Comparison of ENCODE assay signal across 21 cellular contexts in the genomic region with DNA sequence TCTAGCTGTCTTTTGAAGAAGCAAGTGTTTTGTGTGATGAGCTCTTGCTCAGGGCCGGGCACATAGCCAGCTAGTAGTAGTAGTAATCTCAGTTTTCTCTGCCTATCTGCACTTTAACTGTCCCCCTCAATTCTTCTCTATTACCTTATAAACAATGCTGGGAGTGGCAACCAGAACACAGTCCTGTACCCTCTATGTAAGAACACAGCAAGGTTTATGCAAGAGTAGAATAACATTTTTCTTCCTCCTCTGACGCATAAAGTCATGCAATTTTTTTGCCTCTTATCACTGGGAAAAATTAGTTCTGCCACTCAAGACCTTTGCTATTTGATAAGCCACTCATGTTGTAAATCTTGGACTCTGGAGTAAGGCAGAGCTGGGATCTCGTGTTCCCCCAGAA.
DNase-seq lines count a peak whose midpoint lies in the region; ATAC-seq and TF ChIP-seq lines count a peak whose summit lies in the region.
"Had no signal": no experiment of that assay in that cellular context is flagged by ENCODE, and none has a peak within 500 bp of the region (broad histone marks: within the 10 kb centered on the region; RNA-seq: fewer than 3 reads in every experiment).

No MANE protein-coding gene starts in this region.

- H3K9me2 ChIP-seq in hepatocyte (replicated peaks; ENCODE audit: insufficient read depth) = no peaks in the 10 kb centered on the region

- H4K20me1 ChIP-seq in hepatocyte (ENCODE audit: insufficient read depth, poor library complexity, severe bottlenecking) = no peaks in the 10 kb centered on the region
- H4K20me1 ChIP-seq: BLaER1 treated with 17β-estradiol and CSF1 and Interleukin-3, amounts not matched to agents 10 nM and 100 nM had no signal

- ATAC-seq in lower lobe of right lung (peak; percentile 51 to 73), HG03460 (IDR thresholded peaks at IDR 0.05; ENCODE audit: unreplicated experiment) (no peak), left ventricle myocardium superior (no peak)
- ATAC-seq: A549, GM12878 had no signal

- peaks cover 10% of the 10 kb centered on the region for H3K4me1 ChIP-seq in hepatocyte (ENCODE audit: insufficient read depth)
- H3K4me1 ChIP-seq in lower lobe of right lung = no peaks in the 10 kb centered on the region
- H3K4me1 ChIP-seq: A549; BLaER1 treated with 17β-estradiol and CSF1 and Interleukin-3, amounts not matched to agents 10 nM and 100 nM had no signal

- H3K27me3 ChIP-seq in hepatocyte (no peaks in the 10 kb centered on the region), lower lobe of right lung (ENCODE audit: low read depth) (no peaks in the 10 kb centered on the region)
- H3K27me3 ChIP-seq: BLaER1 treated with 17β-estradiol and CSF1 and Interleukin-3, amounts not matched to agents 10 nM and 100 nM had no signal

- H3K36me3 ChIP-seq in hepatocyte (replicated peaks; ENCODE audit: insufficient read depth, low read depth) (no peaks in the 10 kb centered on the region), lower lobe of right lung (no peaks in the 10 kb centered on the region)
- H3K36me3 ChIP-seq: BLaER1 treated with 17β-estradiol and CSF1 and Interleukin-3, amounts not matched to agents 10 nM and 100 nM had no signal

- no peaks in the 10 kb centered on the region for H3K79me2 ChIP-seq in hepatocyte

- H3K27ac ChIP-seq in C4-2B (peak overlapping the region; percentile 96; the same call in 1 of the 2 replicates), hepatocyte (peak overlapping the region; percentile 73), lower lobe of right lung (no peak overlapping the region)
- H3K27ac ChIP-seq: 22Rv1; A549; BLaER1 treated with 17β-estradiol and CSF1 and Interleukin-3, amounts not matched to agents 10 nM and 100 nM had no signal

- H2AFZ ChIP-seq in hepatocyte = no peak overlapping the region

- WGBS in hepatocyte (ENCODE audit: low lambda C conversion rate, missing lambda C conversion rate) = 63% methylated on average over 3 of the region's 3 CpGs

- no peaks in the 10 kb centered on the region for H3K9me3 ChIP-seq in hepatocyte (ENCODE audit: low read depth)
- no peaks in the 10 kb centered on the region for H3K9me3 ChIP-seq in lower lobe of right lung
- H3K9me3 ChIP-seq: A549; BLaER1 treated with 17β-estradiol and CSF1 and Interleukin-3, amounts not matched to agents 10 nM and 100 nM had no signal

- intact Hi-C loops in lower lobe of right lung (cut with DNase I) = no loop called here
- intact Hi-C loops in left ventricle myocardium superior (cut with micrococcal nuclease) = no loop called here

- H3K4me3 ChIP-seq in hepatocyte (no peak overlapping the region), lower lobe of right lung (no peak overlapping the region)
- H3K4me3 ChIP-seq: A549; BLaER1 treated with 17β-estradiol and CSF1 and Interleukin-3, amounts not matched to agents 10 nM and 100 nM; GM12878 had no signal

- no peak overlapping the region for H3K4me2 ChIP-seq in hepatocyte
- H3K4me2 ChIP-seq: A549; BLaER1 treated with 17β-estradiol and CSF1 and Interleukin-3, amounts not matched to agents 10 nM and 100 nM had no signal

- TF ChIP-seq CTCF in C4-2B (conservative IDR thresholded peaks at IDR 0.05) = no peak
- no peak for TF ChIP-seq CTCF in hepatocyte (IDR thresholded peaks at IDR 0.05; ENCODE audit: poor library complexity)
- TF ChIP-seq CTCF in lower lobe of right lung (IDR thresholded peaks at IDR 0.05) = no peak

- DNase-seq in hepatocyte (ENCODE audit: low spot score) (peak; percentile 30), lower lobe of right lung (no peak), left ventricle myocardium superior (no peak)
- DNase-seq: AML-193; CD4-positive, alpha-beta memory T cell; CD4-positive, CD25-positive, alpha-beta regulatory T cell; CD8-positive, alpha-beta memory T cell; COR-L47; DMS 273 treated with DMSO at 0.1 percent for 48 hours; DMS153; DMS53; DMS79; DND-41; EL; GDM1 had no signal

Comparison
In these comparisons a context has a peak if more than half of its experiments do, and no peak if none do; other contexts are left out.
1. ATAC-seq: peak in lower lobe of right lung (2 of 2); none in HG03460 (single experiment) and left ventricle myocardium superior (single experiment).